In the genomic region with DNA sequence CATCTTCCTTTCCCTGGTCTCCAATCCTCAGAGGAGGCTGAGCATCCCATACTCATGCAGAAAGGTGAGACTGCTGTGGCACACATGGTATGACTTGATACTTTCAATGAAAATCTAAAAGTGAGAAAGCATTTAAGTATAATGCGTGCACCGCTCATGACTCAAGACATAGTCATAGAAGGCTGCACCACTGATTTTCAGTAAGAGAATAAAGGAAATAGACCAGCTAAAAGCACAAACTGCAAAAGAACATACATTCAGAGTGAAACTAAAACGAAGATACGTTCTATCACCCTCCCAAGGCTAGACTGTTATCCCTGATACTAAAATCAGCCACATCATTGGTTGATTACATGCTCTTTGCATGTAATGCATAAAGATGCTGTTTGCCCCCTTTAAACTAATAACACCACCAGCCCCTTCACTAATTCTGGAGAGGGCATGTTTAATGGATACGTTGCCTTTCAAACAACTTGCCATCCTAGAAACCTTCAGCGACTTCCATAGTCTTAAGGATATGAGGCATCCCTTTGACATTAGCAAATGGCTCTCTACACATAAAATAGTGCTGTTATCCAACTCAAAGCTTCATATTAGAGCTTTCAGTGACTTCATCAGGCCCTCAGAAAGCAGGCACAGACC, we compare ENCODE assay signal across 14 cellular contexts. TPM values are rescaled to one million over a fixed set of nuclear protein-coding genes. Genes with fewer than 3 reads are reported as not detected.
DNase-seq lines count a peak whose midpoint lies in the region; ATAC-seq and TF ChIP-seq lines count a peak whose summit lies in the region.
"Had no signal": no experiment of that assay in that cellular context is flagged by ENCODE, and none has a peak within 500 bp of the region (broad histone marks: within the 10 kb centered on the region; RNA-seq: fewer than 3 reads in every experiment).

No MANE protein-coding gene starts in this region.

- H3K27me3 ChIP-seq in H7 (ENCODE audit: control insufficient read depth, insufficient read depth, low read length) = peaks cover 35% of the 10 kb centered on the region

- peaks cover 83% of the 10 kb centered on the region for H3K27me3 Mint-ChIP-seq in nephron progenitor cell (ENCODE audit: low read depth, poor library complexity)

- in situ Hi-C loops in G401 (cut with HindIII; ENCODE audit: low sequenced_read_pairs) = no loop called here
- in situ Hi-C loops in astrocyte of the spinal cord (cut with HindIII; ENCODE audit: low sequenced_read_pairs) = no loop called here

- H3K4me3 ChIP-seq in HEK293 (ENCODE audit: low read depth, low read length) = no peak overlapping the region
- peak overlapping the region; percentile 15 for H3K4me3 ChIP-seq in astrocyte of the spinal cord (ENCODE audit: low read depth, low read length)
- no peak overlapping the region for H3K4me3 ChIP-seq in H7 (ENCODE audit: insufficient read depth, low read depth, low read length)
- H3K4me3 ChIP-seq: BLaER1 treated with 17β-estradiol and CSF1 and Interleukin-3, amounts not matched to agents 10 nM and 100 nM; colonic mucosa had no signal

- H3K4me1 ChIP-seq in HEK293 (ENCODE audit: control insufficient read depth, insufficient read depth, low read length) = no peaks in the 10 kb centered on the region; the same call in 1 of the 2 replicates
- H3K4me1 ChIP-seq: colonic mucosa had no signal

- no peak for TF ChIP-seq CTCF in HEK293 (tag by site-specific recombination; IDR thresholded peaks at IDR 0.05)
- no peak for TF ChIP-seq CTCF in astrocyte of the spinal cord (IDR thresholded peaks at IDR 0.05; ENCODE audit: low read depth, low read length)
- no peak for TF ChIP-seq CTCF in nephron progenitor cell (IDR thresholded peaks at IDR 0.05)

- peaks cover 10% of the 10 kb centered on the region for H3K4me1 Mint-ChIP-seq in nephron progenitor cell

- no peaks in the 10 kb centered on the region for H3K9me3 ChIP-seq in HEK293 (ENCODE audit: control insufficient read depth, insufficient read depth, low read depth, low read length)
- H3K9me3 ChIP-seq: colonic mucosa had no signal

- H3K27ac Mint-ChIP-seq in nephron progenitor cell = no peak overlapping the region
- H3K27ac Mint-ChIP-seq: activated naive CD4-positive, alpha-beta T cell treated with anti-CD3 and anti-CD28 coated beads, Interleukin-2, amount 50 U/mL, for 24 hours; mesothelial cell of epicardium had no signal

- POLR2A ChIA-PET in HEK293 (lab: Yijun Ruan, JAX) = no interaction called here

- no peak for ATAC-seq in HG03439 (IDR thresholded peaks at IDR 0.05; ENCODE audit: unreplicated experiment)

- peak; percentile 53 for DNase-seq in G401 (ENCODE audit: low spot score)
- peak; percentile 42 for DNase-seq in astrocyte of the spinal cord (ENCODE audit: low read depth, low spot score)
- no peak for DNase-seq in nephron progenitor cell
- DNase-seq in H7 = no peak
- no peak for DNase-seq in NCI-H2081 treated with DMSO at 0.1 percent for 48 hours (lab: John Stamatoyannopoulos, UW)
- DNase-seq in NCI-H1436 (lab: John Stamatoyannopoulos, UW) = no peak
- DNase-seq: colonic mucosa, NCI-H1694 had no signal

- no peaks in the 10 kb centered on the region for H3K36me3 Mint-ChIP-seq in nephron progenitor cell (ENCODE audit: low read depth)
- H3K36me3 Mint-ChIP-seq: activated naive CD4-positive, alpha-beta T cell treated with anti-CD3 and anti-CD28 coated beads, Interleukin-2, amount 50 U/mL, for 24 hours; mesothelial cell of epicardium had no signal

- no peak overlapping the region for H3K27ac ChIP-seq in HEK293 (ENCODE audit: extremely low read depth, low read depth, low read length)
- H3K27ac ChIP-seq: BLaER1 treated with 17β-estradiol and CSF1 and Interleukin-3, amounts not matched to agents 10 nM and 100 nM; colonic mucosa; KMS-11 had no signal

- H3K36me3 ChIP-seq in HEK293 (ENCODE audit: control insufficient read depth in 2 of 2, insufficient read depth in 1 of 2, low read length in 2 of 2) = no peaks in the 10 kb centered on the region; a peak in 1 of 3 replicates
- H3K36me3 ChIP-seq in H7 (replicated peaks; ENCODE audit: control insufficient read depth, insufficient read depth, low read length) = no peaks in the 10 kb centered on the region
- H3K36me3 ChIP-seq: BLaER1 treated with 17β-estradiol and CSF1 and Interleukin-3, amounts not matched to agents 10 nM and 100 nM; colonic mucosa had no signal

- H3K9me3 Mint-ChIP-seq in nephron progenitor cell = no peaks in the 10 kb centered on the region
- H3K9me3 Mint-ChIP-seq: activated naive CD4-positive, alpha-beta T cell treated with anti-CD3 and anti-CD28 coated beads, Interleukin-2, amount 50 U/mL, for 24 hours; mesothelial cell of epicardium had no signal

- CTCF ChIA-PET in HEK293 (lab: Yijun Ruan, JAX) = no interaction called here

- peak overlapping the region; percentile 8 for H3K4me3 Mint-ChIP-seq in nephron progenitor cell
- H3K4me3 Mint-ChIP-seq: activated naive CD4-positive, alpha-beta T cell treated with anti-CD3 and anti-CD28 coated beads, Interleukin-2, amount 50 U/mL, for 24 hours had no signal

TF ChIP-seq in HEK293, 187 proteins besides CTCF, POLR2A, EP300 and RAD21:
- 0 out of 2 replicates have a peak, but pooled peaks have one; percentile 4 for TF ChIP-seq ZBTB17 (tag by site-specific recombination; IDR thresholded peaks at IDR 0.05)
- no peak for TF ChIP-seq ZNF169 (tag by site-specific recombination; IDR thresholded peaks at IDR 0.05)
- no peak for TF ChIP-seq ZNF776 (tag by site-specific recombination; IDR thresholded peaks at IDR 0.05; ENCODE audit: borderline replicate concordance)
- TF ChIP-seq, protein P1, sequence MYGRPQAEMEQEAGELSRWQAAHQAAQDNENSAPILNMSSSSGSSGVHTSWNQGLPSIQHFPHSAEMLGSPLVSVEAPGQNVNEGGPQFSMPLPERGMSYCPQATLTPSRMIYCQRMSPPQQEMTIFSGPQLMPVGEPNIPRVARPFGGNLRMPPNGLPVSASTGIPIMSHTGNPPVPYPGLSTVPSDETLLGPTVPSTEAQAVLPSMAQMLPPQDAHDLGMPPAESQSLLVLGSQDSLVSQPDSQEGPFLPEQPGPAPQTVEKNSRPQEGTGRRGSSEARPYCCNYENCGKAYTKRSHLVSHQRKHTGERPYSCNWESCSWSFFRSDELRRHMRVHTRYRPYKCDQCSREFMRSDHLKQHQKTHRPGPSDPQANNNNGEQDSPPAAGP (tag by site-specific recombination; IDR thresholded peaks at IDR 0.05) = no peak

RNA-seq across cellular contexts. Expression of a gene that starts 2.1 kb away (rescaled TPM):
- 0.20 TPM in 1 of 2 replicates, not detected in the other for total RNA-seq in G401 (2014; rRNA removed; shearing (Covaris generic))
- total RNA-seq in H7 (2014; rRNA removed; shearing (Covaris generic)) = 1.1 and 1.4 TPM in 2 replicates

Comparison
In these comparisons a context has a peak if more than half of its experiments do, and no peak if none do; other contexts are left out.
1. DNase-seq: peak in G401 (single experiment) and astrocyte of the spinal cord (single experiment); none in nephron progenitor cell (single experiment), H7 (single experiment), NCI-H2081 treated with DMSO at 0.1 percent for 48 hours (single experiment) and NCI-H1436 (single experiment).